In the genomic region with DNA sequence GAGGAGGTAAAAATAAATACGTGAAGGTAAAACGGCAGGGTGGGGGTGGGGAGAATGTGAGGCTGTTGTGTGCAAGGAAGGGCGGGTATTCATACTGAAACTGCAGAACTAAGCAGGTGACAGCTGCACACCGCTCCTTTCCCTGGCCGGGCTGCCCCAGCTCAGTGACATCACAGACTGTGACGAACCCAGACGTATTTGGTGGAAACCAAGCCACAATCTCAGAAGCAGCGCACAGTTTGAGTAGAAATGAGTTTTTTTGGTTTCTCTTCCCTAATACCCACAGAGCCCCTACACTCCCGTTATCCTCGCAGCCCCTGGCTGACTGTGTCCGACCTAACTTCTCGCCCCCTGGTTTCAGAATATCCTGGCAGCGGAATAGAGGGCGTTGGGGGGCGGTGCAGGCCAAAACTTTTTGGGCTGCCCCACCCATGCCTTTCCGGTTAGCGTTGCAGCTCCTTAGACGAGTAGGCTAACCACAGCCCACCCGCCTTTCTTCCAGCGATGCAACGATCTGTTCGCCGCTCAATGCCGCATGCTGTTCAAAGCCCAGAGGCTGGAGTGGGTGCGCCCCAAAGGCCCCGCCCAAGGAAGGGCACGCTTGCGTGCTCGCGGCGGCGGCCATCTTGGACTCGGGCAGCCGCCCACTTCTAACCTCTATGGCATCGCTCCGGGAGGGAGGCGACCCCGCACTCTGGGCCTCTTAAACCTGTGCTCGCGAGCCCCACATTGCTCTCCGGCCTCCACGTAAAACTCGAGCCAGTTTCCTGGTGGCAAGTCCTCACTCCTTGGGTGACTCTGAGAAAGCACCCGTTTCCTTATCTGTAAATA, we compare ENCODE assay signal across 1 cellular context.
TF ChIP-seq lines count a peak whose summit lies in the region.

No MANE protein-coding gene starts in this region.

TF ChIP-seq in HEK293, 187 proteins besides CTCF, POLR2A, EP300 and RAD21 (continued from another document and continues in another):
- TF ChIP-seq ZNF629 (tag by site-specific recombination; IDR thresholded peaks at IDR 0.05) (peak; percentile 88), ZNF133 (tag by site-specific recombination; IDR thresholded peaks at IDR 0.05) (no peak), ZNF624 (tag by site-specific recombination; IDR thresholded peaks at IDR 0.05) (no peak), ZBTB1 (tag by site-specific recombination; IDR thresholded peaks at IDR 0.05) (no peak), ZNF670 (tag by site-specific recombination; IDR thresholded peaks at IDR 0.05; ENCODE audit: low read depth) (no peak), HOXC10 (CRISPR knock-in tag; IDR thresholded peaks at IDR 0.05) (no peak), ZNF311 (tag by site-specific recombination; IDR thresholded peaks at IDR 0.05; ENCODE audit: borderline replicate concordance) (no peak), ZNF2 (tag by site-specific recombination; IDR thresholded peaks at IDR 0.05) (peak; percentile 15; the same call in 1 of the 2 replicates), SP7 (tag by site-specific recombination; IDR thresholded peaks at IDR 0.05) (0 out of 2 replicates have a peak, but pooled peaks have one; percentile 53), ZNF777 (tag by site-specific recombination; IDR thresholded peaks at IDR 0.05; ENCODE audit: borderline replicate concordance) (no peak), ZNF112 (tag by site-specific recombination; IDR thresholded peaks at IDR 0.05) (no peak), EGR2 (tag by site-specific recombination; IDR thresholded peaks at IDR 0.05; ENCODE audit: low read depth) (peak; percentile 89), YY2 (tag by site-specific recombination; IDR thresholded peaks at IDR 0.05) (peak; percentile 59; the same call in 1 of the 2 replicates), ZNF248 (tag by site-specific recombination; IDR thresholded peaks at IDR 0.05) (no peak), ZNF76 (tag by site-specific recombination; IDR thresholded peaks at IDR 0.05; ENCODE audit: borderline replicate concordance, low read depth) (no peak), ZNF501 (tag by site-specific recombination; IDR thresholded peaks at IDR 0.05) (peak; percentile 93), SCRT2 (tag by site-specific recombination; IDR thresholded peaks at IDR 0.05) (no peak), HOXA7 (CRISPR knock-in tag; IDR thresholded peaks at IDR 0.05; ENCODE audit: borderline replicate concordance) (no peak), ZNF843 (tag by site-specific recombination; IDR thresholded peaks at IDR 0.05) (peak; percentile 32; the same call in 1 of the 2 replicates), SP3 (tag by site-specific recombination; IDR thresholded peaks at IDR 0.05) (peak; percentile 98), SP2 (tag by site-specific recombination; IDR thresholded peaks at IDR 0.05) (peak; percentile 92), KLF8 (tag by site-specific recombination; IDR thresholded peaks at IDR 0.05) (peak; percentile 94), ZSCAN23 (tag by site-specific recombination; IDR thresholded peaks at IDR 0.05) (no peak), ZNF514 (tag by site-specific recombination; IDR thresholded peaks at IDR 0.05) (no peak), ZNF335 (tag by site-specific recombination; conservative IDR thresholded peaks at IDR 0.05) (peak; percentile 98), ZNF184 (tag by site-specific recombination; IDR thresholded peaks at IDR 0.05) (no peak), ZBTB48 (tag by site-specific recombination; IDR thresholded peaks at IDR 0.05) (no peak; the same call in 1 of the 2 replicates), ZNF776 (tag by site-specific recombination; IDR thresholded peaks at IDR 0.05; ENCODE audit: borderline replicate concordance) (no peak), ZBTB21 (tag by site-specific recombination; IDR thresholded peaks at IDR 0.05) (peak; percentile 87), ZNF114 (tag by site-specific recombination; IDR thresholded peaks at IDR 0.05) (no peak)
- TF ChIP-seq, protein P1, sequence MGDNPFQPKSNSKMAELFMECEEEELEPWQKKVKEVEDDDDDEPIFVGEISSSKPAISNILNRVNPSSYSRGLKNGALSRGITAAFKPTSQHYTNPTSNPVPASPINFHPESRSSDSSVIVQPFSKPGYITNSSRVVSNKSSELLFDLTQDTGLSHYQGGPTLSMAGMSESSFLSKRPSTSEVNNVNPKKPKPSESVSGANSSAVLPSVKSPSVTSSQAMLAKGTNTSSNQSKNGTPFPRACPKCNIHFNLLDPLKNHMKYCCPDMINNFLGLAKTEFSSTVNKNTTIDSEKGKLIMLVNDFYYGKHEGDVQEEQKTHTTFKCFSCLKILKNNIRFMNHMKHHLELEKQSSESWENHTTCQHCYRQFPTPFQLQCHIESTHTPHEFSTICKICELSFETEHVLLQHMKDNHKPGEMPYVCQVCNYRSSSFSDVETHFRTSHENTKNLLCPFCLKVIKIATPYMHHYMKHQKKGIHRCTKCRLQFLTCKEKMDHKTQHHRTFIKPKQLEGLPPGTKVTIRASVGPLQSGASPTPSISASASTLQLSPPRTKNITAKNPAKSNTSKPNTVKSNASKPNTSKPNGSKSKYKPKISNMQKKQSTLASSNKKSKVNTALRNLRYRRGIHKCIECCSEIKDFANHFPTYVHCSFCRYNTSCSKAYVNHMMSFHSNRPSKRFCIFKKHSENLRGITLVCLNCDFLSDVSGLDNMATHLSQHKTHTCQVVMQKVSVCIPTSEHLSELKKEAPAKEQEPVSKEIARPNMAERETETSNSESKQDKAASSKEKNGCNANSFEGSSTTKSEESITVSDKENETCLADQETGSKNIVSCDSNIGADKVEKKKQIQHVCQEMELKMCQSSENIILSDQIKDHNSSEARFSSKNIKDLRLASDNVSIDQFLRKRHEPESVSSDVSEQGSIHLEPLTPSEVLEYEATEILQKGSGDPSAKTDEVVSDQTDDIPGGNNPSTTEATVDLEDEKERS (tag by site-specific recombination; IDR thresholded peaks at IDR 0.05): 0 out of 2 replicates have a peak, but pooled peaks have one; percentile 35
- TF ChIP-seq, protein P2, sequence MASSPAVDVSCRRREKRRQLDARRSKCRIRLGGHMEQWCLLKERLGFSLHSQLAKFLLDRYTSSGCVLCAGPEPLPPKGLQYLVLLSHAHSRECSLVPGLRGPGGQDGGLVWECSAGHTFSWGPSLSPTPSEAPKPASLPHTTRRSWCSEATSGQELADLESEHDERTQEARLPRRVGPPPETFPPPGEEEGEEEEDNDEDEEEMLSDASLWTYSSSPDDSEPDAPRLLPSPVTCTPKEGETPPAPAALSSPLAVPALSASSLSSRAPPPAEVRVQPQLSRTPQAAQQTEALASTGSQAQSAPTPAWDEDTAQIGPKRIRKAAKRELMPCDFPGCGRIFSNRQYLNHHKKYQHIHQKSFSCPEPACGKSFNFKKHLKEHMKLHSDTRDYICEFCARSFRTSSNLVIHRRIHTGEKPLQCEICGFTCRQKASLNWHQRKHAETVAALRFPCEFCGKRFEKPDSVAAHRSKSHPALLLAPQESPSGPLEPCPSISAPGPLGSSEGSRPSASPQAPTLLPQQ (tag by site-specific recombination; IDR thresholded peaks at IDR 0.05): peak; percentile 54; the same call in 1 of the 2 replicates
- TF ChIP-seq, protein P3, sequence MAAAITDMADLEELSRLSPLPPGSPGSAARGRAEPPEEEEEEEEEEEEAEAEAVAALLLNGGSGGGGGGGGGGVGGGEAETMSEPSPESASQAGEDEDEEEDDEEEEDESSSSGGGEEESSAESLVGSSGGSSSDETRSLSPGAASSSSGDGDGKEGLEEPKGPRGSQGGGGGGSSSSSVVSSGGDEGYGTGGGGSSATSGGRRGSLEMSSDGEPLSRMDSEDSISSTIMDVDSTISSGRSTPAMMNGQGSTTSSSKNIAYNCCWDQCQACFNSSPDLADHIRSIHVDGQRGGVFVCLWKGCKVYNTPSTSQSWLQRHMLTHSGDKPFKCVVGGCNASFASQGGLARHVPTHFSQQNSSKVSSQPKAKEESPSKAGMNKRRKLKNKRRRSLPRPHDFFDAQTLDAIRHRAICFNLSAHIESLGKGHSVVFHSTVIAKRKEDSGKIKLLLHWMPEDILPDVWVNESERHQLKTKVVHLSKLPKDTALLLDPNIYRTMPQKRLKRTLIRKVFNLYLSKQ (tag by site-specific recombination; IDR thresholded peaks at IDR 0.05; ENCODE audit: borderline replicate concordance): no peak
- TF ChIP-seq, protein P4, sequence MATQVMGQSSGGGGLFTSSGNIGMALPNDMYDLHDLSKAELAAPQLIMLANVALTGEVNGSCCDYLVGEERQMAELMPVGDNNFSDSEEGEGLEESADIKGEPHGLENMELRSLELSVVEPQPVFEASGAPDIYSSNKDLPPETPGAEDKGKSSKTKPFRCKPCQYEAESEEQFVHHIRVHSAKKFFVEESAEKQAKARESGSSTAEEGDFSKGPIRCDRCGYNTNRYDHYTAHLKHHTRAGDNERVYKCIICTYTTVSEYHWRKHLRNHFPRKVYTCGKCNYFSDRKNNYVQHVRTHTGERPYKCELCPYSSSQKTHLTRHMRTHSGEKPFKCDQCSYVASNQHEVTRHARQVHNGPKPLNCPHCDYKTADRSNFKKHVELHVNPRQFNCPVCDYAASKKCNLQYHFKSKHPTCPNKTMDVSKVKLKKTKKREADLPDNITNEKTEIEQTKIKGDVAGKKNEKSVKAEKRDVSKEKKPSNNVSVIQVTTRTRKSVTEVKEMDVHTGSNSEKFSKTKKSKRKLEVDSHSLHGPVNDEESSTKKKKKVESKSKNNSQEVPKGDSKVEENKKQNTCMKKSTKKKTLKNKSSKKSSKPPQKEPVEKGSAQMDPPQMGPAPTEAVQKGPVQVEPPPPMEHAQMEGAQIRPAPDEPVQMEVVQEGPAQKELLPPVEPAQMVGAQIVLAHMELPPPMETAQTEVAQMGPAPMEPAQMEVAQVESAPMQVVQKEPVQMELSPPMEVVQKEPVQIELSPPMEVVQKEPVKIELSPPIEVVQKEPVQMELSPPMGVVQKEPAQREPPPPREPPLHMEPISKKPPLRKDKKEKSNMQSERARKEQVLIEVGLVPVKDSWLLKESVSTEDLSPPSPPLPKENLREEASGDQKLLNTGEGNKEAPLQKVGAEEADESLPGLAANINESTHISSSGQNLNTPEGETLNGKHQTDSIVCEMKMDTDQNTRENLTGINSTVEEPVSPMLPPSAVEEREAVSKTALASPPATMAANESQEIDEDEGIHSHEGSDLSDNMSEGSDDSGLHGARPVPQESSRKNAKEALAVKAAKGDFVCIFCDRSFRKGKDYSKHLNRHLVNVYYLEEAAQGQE (tag by site-specific recombination; IDR thresholded peaks at IDR 0.05): no peak
- TF ChIP-seq, protein P5, sequence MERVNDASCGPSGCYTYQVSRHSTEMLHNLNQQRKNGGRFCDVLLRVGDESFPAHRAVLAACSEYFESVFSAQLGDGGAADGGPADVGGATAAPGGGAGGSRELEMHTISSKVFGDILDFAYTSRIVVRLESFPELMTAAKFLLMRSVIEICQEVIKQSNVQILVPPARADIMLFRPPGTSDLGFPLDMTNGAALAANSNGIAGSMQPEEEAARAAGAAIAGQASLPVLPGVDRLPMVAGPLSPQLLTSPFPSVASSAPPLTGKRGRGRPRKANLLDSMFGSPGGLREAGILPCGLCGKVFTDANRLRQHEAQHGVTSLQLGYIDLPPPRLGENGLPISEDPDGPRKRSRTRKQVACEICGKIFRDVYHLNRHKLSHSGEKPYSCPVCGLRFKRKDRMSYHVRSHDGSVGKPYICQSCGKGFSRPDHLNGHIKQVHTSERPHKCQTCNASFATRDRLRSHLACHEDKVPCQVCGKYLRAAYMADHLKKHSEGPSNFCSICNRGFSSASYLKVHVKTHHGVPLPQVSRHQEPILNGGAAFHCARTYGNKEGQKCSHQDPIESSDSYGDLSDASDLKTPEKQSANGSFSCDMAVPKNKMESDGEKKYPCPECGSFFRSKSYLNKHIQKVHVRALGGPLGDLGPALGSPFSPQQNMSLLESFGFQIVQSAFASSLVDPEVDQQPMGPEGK (tag by site-specific recombination; IDR thresholded peaks at IDR 0.05): peak; percentile 83
- TF ChIP-seq, protein P6, sequence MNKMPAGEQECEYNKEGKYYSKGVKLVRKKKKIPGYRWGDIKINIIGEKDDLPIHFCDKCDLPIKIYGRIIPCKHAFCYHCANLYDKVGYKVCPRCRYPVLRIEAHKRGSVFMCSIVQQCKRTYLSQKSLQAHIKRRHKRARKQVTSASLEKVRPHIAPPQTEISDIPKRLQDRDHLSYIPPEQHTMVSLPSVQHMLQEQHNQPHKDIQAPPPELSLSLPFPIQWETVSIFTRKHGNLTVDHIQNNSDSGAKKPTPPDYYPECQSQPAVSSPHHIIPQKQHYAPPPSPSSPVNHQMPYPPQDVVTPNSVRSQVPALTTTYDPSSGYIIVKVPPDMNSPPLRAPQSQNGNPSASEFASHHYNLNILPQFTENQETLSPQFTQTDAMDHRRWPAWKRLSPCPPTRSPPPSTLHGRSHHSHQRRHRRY (tag by site-specific recombination; IDR thresholded peaks at IDR 0.05): no peak
- TF ChIP-seq, protein P7, sequence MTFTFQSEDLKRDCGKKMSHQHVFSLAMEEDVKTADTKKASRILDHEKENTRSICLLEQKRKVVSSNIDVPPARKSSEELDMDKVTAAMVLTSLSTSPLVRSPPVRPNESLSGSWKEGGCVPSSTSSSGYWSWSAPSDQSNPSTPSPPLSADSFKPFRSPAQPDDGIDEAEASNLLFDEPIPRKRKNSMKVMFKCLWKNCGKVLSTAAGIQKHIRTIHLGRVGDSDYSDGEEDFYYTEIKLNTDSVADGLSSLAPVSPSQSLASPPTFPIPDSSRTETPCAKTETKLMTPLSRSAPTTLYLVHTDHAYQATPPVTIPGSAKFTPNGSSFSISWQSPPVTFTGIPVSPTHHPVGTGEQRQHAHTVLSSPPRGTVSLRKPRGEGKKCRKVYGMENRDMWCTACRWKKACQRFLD (tag by site-specific recombination; IDR thresholded peaks at IDR 0.05): no peak
- TF ChIP-seq, protein P8, sequence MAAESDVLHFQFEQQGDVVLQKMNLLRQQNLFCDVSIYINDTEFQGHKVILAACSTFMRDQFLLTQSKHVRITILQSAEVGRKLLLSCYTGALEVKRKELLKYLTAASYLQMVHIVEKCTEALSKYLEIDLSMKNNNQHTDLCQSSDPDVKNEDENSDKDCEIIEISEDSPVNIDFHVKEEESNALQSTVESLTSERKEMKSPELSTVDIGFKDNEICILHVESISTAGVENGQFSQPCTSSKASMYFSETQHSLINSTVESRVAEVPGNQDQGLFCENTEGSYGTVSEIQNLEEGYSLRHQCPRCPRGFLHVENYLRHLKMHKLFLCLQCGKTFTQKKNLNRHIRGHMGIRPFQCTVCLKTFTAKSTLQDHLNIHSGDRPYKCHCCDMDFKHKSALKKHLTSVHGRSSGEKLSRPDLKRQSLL (tag by site-specific recombination; IDR thresholded peaks at IDR 0.05): no peak
- TF ChIP-seq, protein P9, sequence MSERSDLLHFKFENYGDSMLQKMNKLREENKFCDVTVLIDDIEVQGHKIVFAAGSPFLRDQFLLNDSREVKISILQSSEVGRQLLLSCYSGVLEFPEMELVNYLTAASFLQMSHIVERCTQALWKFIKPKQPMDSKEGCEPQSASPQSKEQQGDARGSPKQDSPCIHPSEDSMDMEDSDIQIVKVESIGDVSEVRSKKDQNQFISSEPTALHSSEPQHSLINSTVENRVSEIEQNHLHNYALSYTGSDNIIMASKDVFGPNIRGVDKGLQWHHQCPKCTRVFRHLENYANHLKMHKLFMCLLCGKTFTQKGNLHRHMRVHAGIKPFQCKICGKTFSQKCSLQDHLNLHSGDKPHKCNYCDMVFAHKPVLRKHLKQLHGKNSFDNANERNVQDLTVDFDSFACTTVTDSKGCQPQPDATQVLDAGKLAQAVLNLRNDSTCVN (tag by site-specific recombination; optimal IDR thresholded peaks at IDR 0.05): peak; percentile 59
- TF ChIP-seq, protein P10, sequence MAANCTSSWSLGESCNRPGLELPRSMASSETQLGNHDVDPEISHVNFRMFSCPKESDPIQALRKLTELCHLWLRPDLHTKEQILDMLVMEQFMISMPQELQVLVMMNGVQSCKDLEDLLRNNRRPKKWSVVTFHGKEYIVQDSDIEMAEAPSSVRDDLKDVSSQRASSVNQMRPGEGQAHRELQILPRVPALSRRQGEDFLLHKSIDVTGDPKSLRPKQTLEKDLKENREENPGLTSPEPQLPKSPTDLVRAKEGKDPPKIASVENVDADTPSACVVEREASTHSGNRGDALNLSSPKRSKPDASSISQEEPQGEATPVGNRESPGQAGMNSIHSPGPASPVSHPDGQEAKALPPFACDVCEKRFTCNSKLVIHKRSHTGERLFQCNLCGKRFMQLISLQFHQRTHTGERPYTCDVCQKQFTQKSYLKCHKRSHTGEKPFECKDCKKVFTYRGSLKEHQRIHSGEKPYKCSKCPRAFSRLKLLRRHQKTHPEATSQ (tag by site-specific recombination; IDR thresholded peaks at IDR 0.05): no peak
